1 cellular context compared by ENCODE assay signal in genomic region chr2:218644721-218645120, GRCh38.
TF ChIP-seq lines count a peak whose summit lies in the region.

No MANE protein-coding gene starts in this region.

TF ChIP-seq in WTC11, 78 proteins besides CTCF, POLR2A, EP300 and RAD21:
- TF ChIP-seq KAT7 (CRISPR knock-in tag; IDR thresholded peaks at IDR 0.05; ENCODE audit: borderline replicate concordance) (no peak), SMAD3 (CRISPR knock-in tag; IDR thresholded peaks at IDR 0.05; ENCODE audit: borderline replicate concordance) (no peak), USF2 (CRISPR knock-in tag; IDR thresholded peaks at IDR 0.05) (no peak), TCF7 (CRISPR knock-in tag; IDR thresholded peaks at IDR 0.05; ENCODE audit: low read depth) (no peak), MXD4 (CRISPR knock-in tag; IDR thresholded peaks at IDR 0.05; ENCODE audit: borderline replicate concordance) (no peak), PRRX2 (CRISPR knock-in tag; IDR thresholded peaks at IDR 0.05) (no peak), ATF2 (CRISPR knock-in tag; IDR thresholded peaks at IDR 0.05; ENCODE audit: borderline replicate concordance, low read depth) (no peak), CDX4 (CRISPR knock-in tag; IDR thresholded peaks at IDR 0.05; ENCODE audit: borderline replicate concordance) (no peak), ZNF232 (CRISPR knock-in tag; IDR thresholded peaks at IDR 0.05) (no peak), ZNF671 (CRISPR knock-in tag; IDR thresholded peaks at IDR 0.05) (no peak), E2F4 (CRISPR knock-in tag; IDR thresholded peaks at IDR 0.05; ENCODE audit: borderline replicate concordance, low read depth) (no peak), NFATC4 (CRISPR knock-in tag; IDR thresholded peaks at IDR 0.05) (no peak), ESRRA (CRISPR knock-in tag; IDR thresholded peaks at IDR 0.05; ENCODE audit: borderline replicate concordance) (no peak), ZNF219 (CRISPR knock-in tag; IDR thresholded peaks at IDR 0.05; ENCODE audit: borderline replicate concordance) (no peak), E2F5 (CRISPR knock-in tag; IDR thresholded peaks at IDR 0.05) (no peak), ZNF263 (CRISPR knock-in tag; IDR thresholded peaks at IDR 0.05; ENCODE audit: low read depth) (no peak), AFF4 (CRISPR knock-in tag; IDR thresholded peaks at IDR 0.05; ENCODE audit: borderline replicate concordance) (no peak), NFE2L1 (CRISPR knock-in tag; IDR thresholded peaks at IDR 0.05) (no peak)
TF ChIP-seq in WTC11: peak in this region for 0.
